ENCODE assay signal across 8 cellular contexts in genomic region chr3:120596853-120597223, GRCh38. TPM values are rescaled to one million over a fixed set of nuclear protein-coding genes. Genes with fewer than 3 reads are reported as not detected.
DNase-seq lines count a peak whose midpoint lies in the region; ATAC-seq lines count a peak whose summit lies in the region.

No MANE protein-coding gene starts in this region.

- peak overlapping the region; percentile 97 to 100 for H3K9ac ChIP-seq in stomach smooth muscle (ENCODE audit: low read length in 2 of 2)

- peaks cover 10% of the 10 kb centered on the region for H3K27me3 Mint-ChIP-seq in T-helper 1 cell treated with Interleukin-12 subunit alpha and Interleukin-12 subunit beta and Interleukin-4 antibody, amounts not matched to agents 30 μg/mL and 1 μg/mL, for 36 hours (ENCODE audit: low read depth)
- peaks cover 7% of the 10 kb centered on the region for H3K27me3 Mint-ChIP-seq in activated T-helper 2 cell treated with anti-CD3 and anti-CD28 coated beads, Interferon-gamma antibody, Interleukin-2, Interleukin-4, amounts not matched to agents 10 μg/mL and 5 μg/mL and 100 μg/mL, durations not matched to agents 14 hours and 24 hours and 36 hours (ENCODE audit: low read depth)

- intact Hi-C loops in activated T-helper 2 cell treated with anti-CD3 and anti-CD28 coated beads, Interferon-gamma antibody, Interleukin-2, Interleukin-4, amounts not matched to agents 10 μg/mL and 5 μg/mL and 100 μg/mL, durations not matched to agents 14 hours and 24 hours and 36 hours (cut with micrococcal nuclease) = loop anchor here (1.0 to 10.0 kb wide), 5 partner anchors 38 to 502 kb away; partner anchors contain the start of genes GSK3B, GTF2E1 and RABL3

- ATAC-seq in GM18870 (IDR thresholded peaks at IDR 0.05; ENCODE audit: unreplicated experiment) = no peak

- DNase-seq in T-helper 1 cell (no peak), SW 1271 (lab: John Stamatoyannopoulos, UW) (no peak), DMS79 treated with DMSO at 0.1 percent for 48 hours (lab: John Stamatoyannopoulos, UW) (no peak)
- DNase-seq in activated T-helper 2 cell treated with anti-CD3 and anti-CD28 coated beads, Interferon-gamma antibody, Interleukin-2, Interleukin-4, amounts not matched to agents 10 μg/mL and 5 μg/mL and 100 μg/mL, durations not matched to agents 14 hours and 24 hours and 36 hours (ENCODE audit: low spot score) = no peak

- H3K9me3 ChIP-seq in iPS-18c (ENCODE audit: control insufficient read depth, insufficient read depth, low read length) = no peaks in the 10 kb centered on the region
- H3K9me3 ChIP-seq in stomach smooth muscle (ENCODE audit: control insufficient read depth in 2 of 2, low read length in 2 of 2) = no peaks in the 10 kb centered on the region

- H3K4me3 Mint-ChIP-seq in T-helper 1 cell treated with Interleukin-12 subunit alpha and Interleukin-12 subunit beta and Interleukin-4 antibody, amounts not matched to agents 30 μg/mL and 1 μg/mL, for 36 hours = peak overlapping the region; percentile 91
- peak overlapping the region; percentile 89 for H3K4me3 Mint-ChIP-seq in activated T-helper 2 cell treated with anti-CD3 and anti-CD28 coated beads, Interferon-gamma antibody, Interleukin-2, Interleukin-4, amounts not matched to agents 10 μg/mL and 5 μg/mL and 100 μg/mL, durations not matched to agents 14 hours and 24 hours and 36 hours (ENCODE audit: low read depth)

- peak overlapping the region; percentile 93 for H3K4me3 ChIP-seq in iPS-18c (ENCODE audit: insufficient read depth, low read depth, low read length)
- peak overlapping the region; percentile 92 to 98 for H3K4me3 ChIP-seq in stomach smooth muscle (ENCODE audit: low read length in 2 of 2)

- H3K36me3 Mint-ChIP-seq in T-helper 1 cell treated with Interleukin-12 subunit alpha and Interleukin-12 subunit beta and Interleukin-4 antibody, amounts not matched to agents 30 μg/mL and 1 μg/mL, for 36 hours (ENCODE audit: low read depth) = peaks cover 12% of the 10 kb centered on the region
- peaks cover 14% of the 10 kb centered on the region for H3K36me3 Mint-ChIP-seq in activated T-helper 2 cell treated with anti-CD3 and anti-CD28 coated beads, Interferon-gamma antibody, Interleukin-2, Interleukin-4, amounts not matched to agents 10 μg/mL and 5 μg/mL and 100 μg/mL, durations not matched to agents 14 hours and 24 hours and 36 hours (ENCODE audit: low read depth)

- peak overlapping the region; percentile 88 for H3K27ac ChIP-seq in stomach smooth muscle (ENCODE audit: low read length)

- peaks cover 12% of the 10 kb centered on the region for H3K4me1 Mint-ChIP-seq in T-helper 1 cell treated with Interleukin-12 subunit alpha and Interleukin-12 subunit beta and Interleukin-4 antibody, amounts not matched to agents 30 μg/mL and 1 μg/mL, for 36 hours (ENCODE audit: low read depth)
- peaks cover 9% of the 10 kb centered on the region for H3K4me1 Mint-ChIP-seq in activated T-helper 2 cell treated with anti-CD3 and anti-CD28 coated beads, Interferon-gamma antibody, Interleukin-2, Interleukin-4, amounts not matched to agents 10 μg/mL and 5 μg/mL and 100 μg/mL, durations not matched to agents 14 hours and 24 hours and 36 hours (ENCODE audit: low read depth)

- H3K9me3 Mint-ChIP-seq in T-helper 1 cell treated with Interleukin-12 subunit alpha and Interleukin-12 subunit beta and Interleukin-4 antibody, amounts not matched to agents 30 μg/mL and 1 μg/mL, for 36 hours = no peaks in the 10 kb centered on the region
- H3K9me3 Mint-ChIP-seq in activated T-helper 2 cell treated with anti-CD3 and anti-CD28 coated beads, Interferon-gamma antibody, Interleukin-2, Interleukin-4, amounts not matched to agents 10 μg/mL and 5 μg/mL and 100 μg/mL, durations not matched to agents 14 hours and 24 hours and 36 hours = no peaks in the 10 kb centered on the region

- H3K36me3 ChIP-seq in stomach smooth muscle (ENCODE audit: control insufficient read depth in 2 of 2, insufficient read depth in 2 of 2, low read length in 2 of 2) = peaks cover 11% of the 10 kb centered on the region in 2 donors

- H3K27me3 ChIP-seq in stomach smooth muscle (ENCODE audit: control insufficient read depth in 1 of 2, insufficient read depth in 2 of 2, low read length in 2 of 2) = no peaks in the 10 kb centered on the region

- peak overlapping the region; percentile 89 for H3K27ac Mint-ChIP-seq in T-helper 1 cell treated with Interleukin-12 subunit alpha and Interleukin-12 subunit beta and Interleukin-4 antibody, amounts not matched to agents 30 μg/mL and 1 μg/mL, for 36 hours
- peak overlapping the region; percentile 93 for H3K27ac Mint-ChIP-seq in activated T-helper 2 cell treated with anti-CD3 and anti-CD28 coated beads, Interferon-gamma antibody, Interleukin-2, Interleukin-4, amounts not matched to agents 10 μg/mL and 5 μg/mL and 100 μg/mL, durations not matched to agents 14 hours and 24 hours and 36 hours

- peaks cover 12% of the 10 kb centered on the region for H3K4me1 ChIP-seq in stomach smooth muscle (ENCODE audit: control insufficient read depth, insufficient read depth, low read length)

RNA-seq across cellular contexts. Expression of gene NDUFB4, which starts 0.7 kb away (rescaled TPM):
- 142 and 154 TPM in 2 replicates for total RNA-seq in activated T-helper 2 cell treated with anti-CD3 and anti-CD28 coated beads, Interferon-gamma antibody, Interleukin-2, Interleukin-4, amounts not matched to agents 10 μg/mL and 5 μg/mL and 100 μg/mL, durations not matched to agents 14 hours and 24 hours and 36 hours
